ENCODE assay signal across 14 cellular contexts in genomic region chr10:71475243-71475871, GRCh38.
DNase-seq lines count a peak whose midpoint lies in the region; ATAC-seq, FAIRE-seq and TF ChIP-seq lines count a peak whose summit lies in the region.
"Had no signal": no experiment of that assay in that cellular context is flagged by ENCODE, and none has a peak within 500 bp of the region (broad histone marks: within the 10 kb centered on the region; RNA-seq: fewer than 3 reads in every experiment).

No MANE protein-coding gene starts in this region.

- H3K4me2 ChIP-seq in H1 (ENCODE audit: insufficient read depth in 1 of 2, low read depth in 2 of 2, low read length in 2 of 2), result no peak overlapping the region

- no peak overlapping the region for H4K91ac ChIP-seq in H1 (replicated peaks; ENCODE audit: insufficient read length, low read length)

- no peak overlapping the region for H3K4me3 ChIP-seq in H1 (ENCODE audit: extremely low read depth in 1 of 4, insufficient read depth in 2 of 4, low read depth in 3 of 4, low read length in 4 of 4)
- H3K4me3 ChIP-seq in ovary, result no peak overlapping the region

- H3K36me3 ChIP-seq in H1 (ENCODE audit: control insufficient read depth in 2 of 4, insufficient read depth in 4 of 4, low read length in 3 of 4), result no peaks in the 10 kb centered on the region
- H3K36me3 ChIP-seq in ovary, result no peaks in the 10 kb centered on the region

- TF ChIP-seq CTCF in H1 (IDR thresholded peaks at IDR 0.05; ENCODE audit: control extremely low read depth in 1 of 3, insufficient read depth in 1 of 3, low read depth in 1 of 3, low read length in 3 of 3) (peak in 1 of 3 experiments; percentile 2; a peak in 1 of 4 replicates), ovary (IDR thresholded peaks at IDR 0.05) (no peak), RWPE1 (conservative IDR thresholded peaks at IDR 0.05; ENCODE audit: low read depth) (no peak)

- no peak overlapping the region for H2AK5ac ChIP-seq in H1 (ENCODE audit: low read depth, low read length)

- H2BK5ac ChIP-seq in H1 (ENCODE audit: low read depth, low read length), result no peak overlapping the region

- H2BK20ac ChIP-seq in H1 (ENCODE audit: low read length), result no peak overlapping the region

- no peaks in the 10 kb centered on the region for H3K79me1 ChIP-seq in H1 (ENCODE audit: low read depth, low read length)

- peak overlapping the region; percentile 38 for H3K18ac ChIP-seq in H1 (ENCODE audit: extremely low read depth, low read length)

- TF ChIP-seq EP300 in H1 (IDR thresholded peaks at IDR 0.05; ENCODE audit: borderline replicate concordance in 1 of 2, low read depth in 2 of 2, low read length in 2 of 2) (no peak), ovary (IDR thresholded peaks at IDR 0.05) (no peak)

- TF ChIP-seq RAD21 in H1 (IDR thresholded peaks at IDR 0.05 in 1 of 2, conservative IDR thresholded peaks at IDR 0.05 in 1 of 2; ENCODE audit: low read depth in 2 of 2, low read length in 2 of 2), result no peak

- WGBS in H1 (ENCODE audit: extremely low coverage in 1 of 2, insufficient coverage in 1 of 2, insufficient read length in 1 of 2, insufficient replicate concordance in 2 of 2, low coverage in 1 of 2, low lambda C conversion rate in 2 of 2, missing lambda C conversion rate in 1 of 2), 2 experiments, result 61% methylated on average over 12 of the region's 13 CpGs; no CpG with 5 or more reads in 1 of the 2 experiments
- WGBS in ovary, 3 donors, result 22 to 24% (median 22%) methylated on average over 13 of the region's 13 CpGs

- H2BK15ac ChIP-seq in H1 (ENCODE audit: low read length), result no peak overlapping the region

- no peak; a peak in 1 of 3 replicates for TF ChIP-seq POLR2A in H1 (IDR thresholded peaks at IDR 0.05; ENCODE audit: control extremely low read depth in 1 of 2, low read depth in 2 of 2, low read length in 2 of 2)
- TF ChIP-seq POLR2A in ovary (IDR thresholded peaks at IDR 0.05), result no peak

- peaks cover 7 to 19% of the 10 kb centered on the region in 2 donors for H3K27me3 Mint-ChIP-seq in T-cell

- no peaks in the 10 kb centered on the region for H4K20me1 ChIP-seq in H1 (replicated peaks in 1 of 2; ENCODE audit: control insufficient read depth in 1 of 2, insufficient read depth in 2 of 2, low read length in 2 of 2)

- H3K9me3 Mint-ChIP-seq in T-cell, result no peaks in the 10 kb centered on the region
- H3K9me3 Mint-ChIP-seq: activated CD4-positive, alpha-beta T cell treated with anti-CD3 and anti-CD28 coated beads, Interleukin-2, amount 10 ng/mL, durations not matched to agents 24 days and 14 days; activated naive CD4-positive, alpha-beta T cell treated with anti-CD3 and anti-CD28 coated beads, Interleukin-2, amount 50 U/mL, for 24 hours; mesothelial cell of epicardium had no signal

- intact Hi-C loops in ovary (cut with DNase I), result no loop called here

- H3K4ac ChIP-seq in H1 (replicated peaks; ENCODE audit: insufficient read length, low read depth, low read length), result no peak overlapping the region

- CTCF ChIA-PET in H1 (lab: Charles Lee; ENCODE audit: partially characterized antibody), result interaction anchor here (0.7 to 3.4 kb wide), 30 partner anchors 10 to 355 kb away, joined by 3 to 34 read pairs (median 4); partner anchors contain the start of genes CDH23 and SLC29A3
- CTCF ChIA-PET in T-cell (lab: Charles Lee), result no interaction called here
- CTCF ChIA-PET in RWPE1 (lab: Yijun Ruan, JAX), result interaction anchor here (0.6 kb wide), 1 partner anchor 134 kb away, joined by 3 read pairs; no protein-coding TSS in a partner anchor

- H4K5ac ChIP-seq in H1 (ENCODE audit: insufficient read length, low read depth, low read length), result no peak overlapping the region

- H3K27ac ChIP-seq in H1 (ENCODE audit: low read depth, low read length), result no peak overlapping the region
- H3K27ac ChIP-seq in ovary, result peak overlapping the region in 1 of 2 donors; percentile 65
- H3K27ac ChIP-seq in RWPE1, result no peak overlapping the region

- no peak overlapping the region for H3K23ac ChIP-seq in H1 (ENCODE audit: insufficient read length)

- no peak overlapping the region for H4K8ac ChIP-seq in H1 (ENCODE audit: extremely low read depth, insufficient read depth, low read length)

- H2BK120ac ChIP-seq in H1 (replicated peaks; ENCODE audit: low read depth, low read length), result no peak overlapping the region

- H3K9me3 ChIP-seq in H1 (ENCODE audit: insufficient read depth in 2 of 2, low read depth in 1 of 2, low read length in 1 of 2) (no peaks in the 10 kb centered on the region), ovary (no peaks in the 10 kb centered on the region)

- no peak overlapping the region for H3K9ac ChIP-seq in H1 (replicated peaks in 1 of 4; ENCODE audit: extremely low read depth in 1 of 4, low read depth in 3 of 4, low read length in 3 of 4)

- no peak overlapping the region for H3K14ac ChIP-seq in H1 (ENCODE audit: insufficient read length)

- DNase-seq in GDM1 (lab: John Stamatoyannopoulos, UW) (peak; percentile 82), NCI-H1694 (lab: John Stamatoyannopoulos, UW) (peak; percentile 97), H1 (ENCODE audit: low read depth in 1 of 2, low spot score in 2 of 2) (no peak), ovary (peak in 4 of 5 donors; percentile 42 to 58 (median 48)), T-cell (no peak), RWPE1 (ENCODE audit: low spot score) (no peak)
- DNase-seq: activated CD4-positive, alpha-beta T cell treated with anti-CD3 and anti-CD28 coated beads, Interleukin-2, amount 10 ng/mL, durations not matched to agents 24 days and 14 days; dermis blood vessel endothelial cell; HCEC 1CT; NCI-H1105 treated with DMSO at 0.1 percent for 48 hours had no signal

- ATAC-seq in T-cell (replicated peaks in 1 of 4), result no peak
- ATAC-seq in GM21737 (IDR thresholded peaks at IDR 0.05; ENCODE audit: unreplicated experiment), result no peak
- ATAC-seq in HG02763 (IDR thresholded peaks at IDR 0.05; ENCODE audit: unreplicated experiment), result no peak

- no peaks in the 10 kb centered on the region; the same call in 1 of the 2 replicates for H3K23me2 ChIP-seq in H1 (ENCODE audit: low read depth, low read length)

- no peaks in the 10 kb centered on the region for H3K36me3 Mint-ChIP-seq in T-cell
- H3K36me3 Mint-ChIP-seq: activated naive CD4-positive, alpha-beta T cell treated with anti-CD3 and anti-CD28 coated beads, Interleukin-2, amount 50 U/mL, for 24 hours; mesothelial cell of epicardium had no signal

- FAIRE-seq in H1 (lab: Jason Lieb, UNC), result no peak

- H3K4me1 Mint-ChIP-seq in T-cell, result peaks cover 5 to 8% (median 8%) of the 10 kb centered on the region in 3 donors

- no peak overlapping the region for H3K4me3 Mint-ChIP-seq in T-cell
- H3K4me3 Mint-ChIP-seq: activated CD4-positive, alpha-beta T cell treated with anti-CD3 and anti-CD28 coated beads, Interleukin-2, amount 10 ng/mL, durations not matched to agents 24 days and 14 days; activated naive CD4-positive, alpha-beta T cell treated with anti-CD3 and anti-CD28 coated beads, Interleukin-2, amount 50 U/mL, for 24 hours; mesothelial cell of epicardium had no signal

- H3K79me2 ChIP-seq in H1 (ENCODE audit: control insufficient read depth in 1 of 2, insufficient read depth in 2 of 2, low read length in 2 of 2), result no peaks in the 10 kb centered on the region

- no peak overlapping the region for H3K27ac Mint-ChIP-seq in T-cell
- H3K27ac Mint-ChIP-seq: activated CD4-positive, alpha-beta T cell treated with anti-CD3 and anti-CD28 coated beads, Interleukin-2, amount 10 ng/mL, durations not matched to agents 24 days and 14 days; mesothelial cell of epicardium had no signal

- H3K4me1 ChIP-seq in H1 (replicated peaks in 1 of 4; ENCODE audit: control insufficient read depth in 3 of 4, insufficient read depth in 4 of 4, low read length in 3 of 4) (peaks cover 0 to 14% (median 6%) of the 10 kb centered on the region in 4 experiments; a peak in 6 of 7 replicates), ovary (ENCODE audit: insufficient read depth) (peaks cover 26% of the 10 kb centered on the region)

- no peak overlapping the region for H2BK12ac ChIP-seq in H1 (ENCODE audit: low read depth, low read length)

- H3K27me3 ChIP-seq in H1 (replicated peaks in 1 of 4; ENCODE audit: control insufficient read depth in 3 of 4, extremely low read depth in 1 of 4, insufficient read depth in 3 of 4, low read length in 3 of 4), result no peaks in the 10 kb centered on the region
- no peaks in the 10 kb centered on the region for H3K27me3 ChIP-seq in ovary

- POLR2A ChIA-PET in H1 (lab: Charles Lee; ENCODE audit: partially characterized antibody) (interaction anchor here (0.5 to 1.3 kb wide), 3 partner anchors 14 to 77 kb away, joined by 3 read pairs; no protein-coding TSS in a partner anchor), T-cell (lab: Charles Lee) (no interaction called here), RWPE1 (lab: Yijun Ruan, JAX; ENCODE audit: low non-redundant PET) (no interaction called here)

- no peak overlapping the region for H3K56ac ChIP-seq in H1 (replicated peaks; ENCODE audit: insufficient read length, low read depth, low read length)

- no peak overlapping the region for H2AFZ ChIP-seq in H1 (ENCODE audit: low read length)

TF ChIP-seq in H1, 55 proteins besides CTCF, POLR2A, EP300 and RAD21:
- no peak for TF ChIP-seq GTF2F1 (IDR thresholded peaks at IDR 0.05; ENCODE audit: borderline replicate concordance, low read depth, low read length)
- no peak for TF ChIP-seq CEBPB (IDR thresholded peaks at IDR 0.05; ENCODE audit: low read depth, low read length)
- no peak for TF ChIP-seq NANOG (IDR thresholded peaks at IDR 0.05; ENCODE audit: insufficient read depth, low read depth, low read length, poor library complexity, severe bottlenecking)
- peak; percentile 82; the same call in 1 of the 2 replicates for TF ChIP-seq TEAD4 (IDR thresholded peaks at IDR 0.05; ENCODE audit: low read depth, low read length)
- TF ChIP-seq KDM5A (IDR thresholded peaks at IDR 0.05; ENCODE audit: low read length), result no peak
- no peak for TF ChIP-seq ATF3 (IDR thresholded peaks at IDR 0.05; ENCODE audit: insufficient read depth, low read depth, low read length)
- TF ChIP-seq TBP (IDR thresholded peaks at IDR 0.05; ENCODE audit: low read depth, low read length), result peak; percentile 17; the same call in 1 of the 2 replicates
- no peak for TF ChIP-seq SIN3A (conservative IDR thresholded peaks at IDR 0.05 in 1 of 2, IDR thresholded peaks at IDR 0.05 in 1 of 2; ENCODE audit: low read depth in 1 of 2, low read length in 2 of 2)
- no peak for TF ChIP-seq NRF1 (IDR thresholded peaks at IDR 0.05; ENCODE audit: low read depth, low read length)
- no peak for TF ChIP-seq MAFK (IDR thresholded peaks at IDR 0.05; ENCODE audit: low read depth, low read length)

Comparison
In these comparisons a context has a peak if more than half of its experiments do, and no peak if none do; other contexts are left out.
1. DNase-seq: peak in GDM1 (single experiment), NCI-H1694 (single experiment) and ovary (4 of 5); none in H1 (0 of 2), T-cell (0 of 34) and RWPE1 (single experiment).
2. CTCF ChIA-PET loops: an anchor here in H1 (0.7 to 3.4 kb wide) and RWPE1 (0.6 kb wide); none called in T-cell.